2 cellular contexts compared by ENCODE assay signal in genomic region chr1:41868241-41868953, GRCh38.
TF ChIP-seq lines count a peak whose summit lies in the region.

No MANE protein-coding gene starts in this region.

TF ChIP-seq in IMR-90, 13 proteins besides CTCF, POLR2A, EP300 and RAD21:
- TF ChIP-seq MAFK (IDR thresholded peaks at IDR 0.05; ENCODE audit: low read depth, low read length) = no peak
- TF ChIP-seq CEBPB (IDR thresholded peaks at IDR 0.05; ENCODE audit: low read depth, low read length) = 0 out of 2 replicates have a peak, but pooled peaks have one; percentile 23
- TF ChIP-seq FOS (IDR thresholded peaks at IDR 0.05; ENCODE audit: low read depth, low read length) = no peak
- no peak for TF ChIP-seq SMC3 (IDR thresholded peaks at IDR 0.05; ENCODE audit: low read depth, low read length)

TF ChIP-seq in GM12878, 131 proteins besides CTCF, POLR2A, EP300 and RAD21:
- peak; percentile 71; the same call in 1 of the 2 replicates for TF ChIP-seq ZNF217 (IDR thresholded peaks at IDR 0.05)
- peak; percentile 71 for TF ChIP-seq RUNX3 (IDR thresholded peaks at IDR 0.05; ENCODE audit: low read length)
- TF ChIP-seq REST (IDR thresholded peaks at IDR 0.05; ENCODE audit: low read depth, low read length) = no peak
- TF ChIP-seq POU2F2 (IDR thresholded peaks at IDR 0.05; ENCODE audit: borderline replicate concordance, low read depth, low read length) = peak; percentile 83; the same call in 2 of the 3 replicates
- 0 out of 2 replicates have a peak, but pooled peaks have one; percentile 24 for TF ChIP-seq ATF2 (IDR thresholded peaks at IDR 0.05; ENCODE audit: low read length)
- no peak for TF ChIP-seq NR2C2 (IDR thresholded peaks at IDR 0.05; ENCODE audit: borderline replicate concordance, control insufficient read depth, insufficient read length, low read depth)
- peak; percentile 60 for TF ChIP-seq SMC3 (IDR thresholded peaks at IDR 0.05; ENCODE audit: borderline replicate concordance, low read length)
- TF ChIP-seq SMARCA5 (IDR thresholded peaks at IDR 0.05) = peak; percentile 87
- TF ChIP-seq IKZF2 (IDR thresholded peaks at IDR 0.05) = peak; percentile 23 to 63; a peak in 3 of 4 replicates
- TF ChIP-seq RELB (IDR thresholded peaks at IDR 0.05; ENCODE audit: low read depth) = peak; percentile 21; the same call in 1 of the 2 replicates
- TF ChIP-seq ZNF592 (IDR thresholded peaks at IDR 0.05) = 0 out of 2 replicates have a peak, but pooled peaks have one; percentile 9
- TF ChIP-seq MTA2 (IDR thresholded peaks at IDR 0.05; ENCODE audit: low read depth) = peak; percentile 32
- no peak for TF ChIP-seq POLR2AphosphoS5 (IDR thresholded peaks at IDR 0.05; ENCODE audit: low read length)
- peak; percentile 37; the same call in 1 of the 2 replicates for TF ChIP-seq IRF5 (IDR thresholded peaks at IDR 0.05; ENCODE audit: borderline replicate concordance)
- TF ChIP-seq BHLHE40 (IDR thresholded peaks at IDR 0.05; ENCODE audit: borderline replicate concordance in 1 of 2, low read depth in 2 of 2, low read length in 1 of 2) = peak; percentile 6 to 32; a peak in 1 of 4 replicates
- TF ChIP-seq IKZF1 (conservative IDR thresholded peaks at IDR 0.05) = peak; percentile 20; the same call in 1 of the 2 replicates
- no peak for TF ChIP-seq SIX5 (IDR thresholded peaks at IDR 0.05; ENCODE audit: low read depth, low read length, severe bottlenecking)
